Comparison of ENCODE assay signal across 17 cellular contexts in the genomic region with DNA sequence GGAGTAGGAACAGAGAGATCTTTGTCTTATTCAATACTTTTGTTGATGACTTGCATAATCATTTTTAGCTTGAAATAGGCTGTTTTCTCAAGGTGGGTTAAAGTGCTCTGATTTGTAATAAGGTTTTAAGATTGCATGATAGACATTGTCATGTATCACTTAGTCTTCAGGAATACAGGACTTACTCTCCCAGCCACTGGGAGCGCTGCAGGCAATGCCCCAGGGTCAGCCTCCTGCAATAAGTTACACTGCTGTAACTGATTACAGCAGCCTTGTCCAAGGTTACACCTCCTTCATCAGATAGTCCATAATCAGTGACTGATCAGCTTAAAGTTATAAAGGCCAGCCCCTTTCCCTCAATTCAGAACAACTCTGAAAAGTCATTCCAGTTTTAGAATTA.
DNase-seq lines count a peak whose midpoint lies in the region; ATAC-seq and TF ChIP-seq lines count a peak whose summit lies in the region.
"Had no signal": no experiment of that assay in that cellular context is flagged by ENCODE, and none has a peak within 500 bp of the region (broad histone marks: within the 10 kb centered on the region; RNA-seq: fewer than 3 reads in every experiment).

No MANE protein-coding gene starts in this region.

- TF ChIP-seq CTCF in LNCAP (IDR thresholded peaks at IDR 0.05), result peak; percentile 40
- no peak for TF ChIP-seq CTCF in WTC11 (IDR thresholded peaks at IDR 0.05)

- H3K36me3 Mint-ChIP-seq in WTC11, result no peaks in the 10 kb centered on the region
- H3K36me3 Mint-ChIP-seq in stimulated activated naive B cell treated with anti-CD40 and anti-IgM and Interleukin-4, amounts not matched to agents 10 μg/mL and 1 μg/mL and 100 μg/mL, for 72 hours, result peaks cover 0 to 7% of the 10 kb centered on the region in 2 donors
- H3K36me3 Mint-ChIP-seq: CD14-positive monocyte had no signal

- peaks cover 7% of the 10 kb centered on the region for H3K9me3 Mint-ChIP-seq in WTC11
- H3K9me3 Mint-ChIP-seq in stimulated activated naive B cell treated with anti-CD40 and anti-IgM and Interleukin-4, amounts not matched to agents 10 μg/mL and 1 μg/mL and 100 μg/mL, for 72 hours, result no peaks in the 10 kb centered on the region
- H3K9me3 Mint-ChIP-seq: activated T-helper 17 cell treated with anti-CD3 and anti-CD28 coated beads, Interleukin-2, amount 50 U/mL, for 72 hours; HFFc6 had no signal

- CTCF ChIA-PET in WTC11 (lab: Charles Lee), result no interaction called here

- peak; percentile 28; the same call in 1 of the 2 replicates for ATAC-seq in WTC11
- no peak for ATAC-seq in stimulated activated naive B cell treated with anti-CD40 and anti-IgM and Interleukin-4, amounts not matched to agents 10 μg/mL and 1 μg/mL and 100 μg/mL, for 72 hours (replicated peaks)
- ATAC-seq in GM19324 (IDR thresholded peaks at IDR 0.05; ENCODE audit: low FRiP score, unreplicated experiment), result no peak
- no peak for ATAC-seq in GM21447 (IDR thresholded peaks at IDR 0.05; ENCODE audit: unreplicated experiment)
- ATAC-seq: activated T-helper 17 cell treated with anti-CD3 and anti-CD28 coated beads, Interleukin-2, amount 50 U/mL, for 72 hours; left lung had no signal

- peaks cover 2% of the 10 kb centered on the region; the same call in 1 of the 2 replicates for H3K4me1 Mint-ChIP-seq in WTC11
- H3K4me1 Mint-ChIP-seq in stimulated activated naive B cell treated with anti-CD40 and anti-IgM and Interleukin-4, amounts not matched to agents 10 μg/mL and 1 μg/mL and 100 μg/mL, for 72 hours, result peaks cover 56 to 82% of the 10 kb centered on the region in 2 donors
- H3K4me1 Mint-ChIP-seq: activated T-helper 17 cell treated with anti-CD3 and anti-CD28 coated beads, Interleukin-2, amount 50 U/mL, for 72 hours had no signal

- no peak overlapping the region for H3K4me3 Mint-ChIP-seq in WTC11
- no peak overlapping the region for H3K4me3 Mint-ChIP-seq in stimulated activated naive B cell treated with anti-CD40 and anti-IgM and Interleukin-4, amounts not matched to agents 10 μg/mL and 1 μg/mL and 100 μg/mL, for 72 hours
- H3K4me3 Mint-ChIP-seq: activated T-helper 17 cell treated with anti-CD3 and anti-CD28 coated beads, Interleukin-2, amount 50 U/mL, for 72 hours; CD14-positive monocyte; HFFc6 had no signal

- DNase-seq in DMS53 (lab: John Stamatoyannopoulos, UW) (peak; percentile 6), DMS53 treated with DMSO at 0.1 percent for 48 hours (lab: John Stamatoyannopoulos, UW; ENCODE audit: unreplicated experiment) (no peak), WTC11 (ENCODE audit: low spot score) (no peak), DMS153 treated with DMSO at 0.1 percent for 48 hours (lab: John Stamatoyannopoulos, UW; ENCODE audit: unreplicated experiment) (no peak)
- no peak for DNase-seq in stimulated activated naive B cell treated with anti-CD40 and anti-IgM and Interleukin-4, amounts not matched to agents 10 μg/mL and 1 μg/mL and 100 μg/mL, for 72 hours
- DNase-seq: 8988T; activated CD4-positive, alpha-beta T cell treated with anti-CD3 and anti-CD28 coated beads for 1 hour; HFFc6; left lung; NCI-H1694; NCI-H2227 treated with DMSO at 0.1 percent for 48 hours; T-helper 2 cell had no signal

- H3K27me3 Mint-ChIP-seq in WTC11 (ENCODE audit: low read depth), result no peaks in the 10 kb centered on the region
- no peaks in the 10 kb centered on the region for H3K27me3 Mint-ChIP-seq in stimulated activated naive B cell treated with anti-CD40 and anti-IgM and Interleukin-4, amounts not matched to agents 10 μg/mL and 1 μg/mL and 100 μg/mL, for 72 hours
- H3K27me3 Mint-ChIP-seq: activated T-helper 17 cell treated with anti-CD3 and anti-CD28 coated beads, Interleukin-2, amount 50 U/mL, for 72 hours had no signal

- POLR2A ChIA-PET in WTC11 (lab: Charles Lee), result no interaction called here

- H3K27ac Mint-ChIP-seq in WTC11, result no peak overlapping the region
- peak overlapping the region; percentile 39 for H3K27ac Mint-ChIP-seq in stimulated activated naive B cell treated with anti-CD40 and anti-IgM and Interleukin-4, amounts not matched to agents 10 μg/mL and 1 μg/mL and 100 μg/mL, for 72 hours
- H3K27ac Mint-ChIP-seq: activated T-helper 17 cell treated with anti-CD3 and anti-CD28 coated beads, Interleukin-2, amount 50 U/mL, for 72 hours; CD14-positive monocyte; HFFc6 had no signal

TF ChIP-seq in WTC11, 78 proteins besides CTCF, POLR2A, EP300 and RAD21:
- TF ChIP-seq HMGA2 (CRISPR knock-in tag; IDR thresholded peaks at IDR 0.05) (no peak), HMGXB4 (CRISPR knock-in tag; IDR thresholded peaks at IDR 0.05) (no peak), JUN (CRISPR knock-in tag; IDR thresholded peaks at IDR 0.05) (no peak), SP1 (CRISPR knock-in tag; conservative IDR thresholded peaks at IDR 0.05) (no peak), TCF7 (CRISPR knock-in tag; IDR thresholded peaks at IDR 0.05; ENCODE audit: low read depth) (no peak), FOXK1 (CRISPR knock-in tag; IDR thresholded peaks at IDR 0.05) (no peak), TEAD1 (CRISPR knock-in tag; IDR thresholded peaks at IDR 0.05) (no peak), ZMAT4 (CRISPR knock-in tag; IDR thresholded peaks at IDR 0.05) (no peak)
- TF ChIP-seq, protein P1, sequence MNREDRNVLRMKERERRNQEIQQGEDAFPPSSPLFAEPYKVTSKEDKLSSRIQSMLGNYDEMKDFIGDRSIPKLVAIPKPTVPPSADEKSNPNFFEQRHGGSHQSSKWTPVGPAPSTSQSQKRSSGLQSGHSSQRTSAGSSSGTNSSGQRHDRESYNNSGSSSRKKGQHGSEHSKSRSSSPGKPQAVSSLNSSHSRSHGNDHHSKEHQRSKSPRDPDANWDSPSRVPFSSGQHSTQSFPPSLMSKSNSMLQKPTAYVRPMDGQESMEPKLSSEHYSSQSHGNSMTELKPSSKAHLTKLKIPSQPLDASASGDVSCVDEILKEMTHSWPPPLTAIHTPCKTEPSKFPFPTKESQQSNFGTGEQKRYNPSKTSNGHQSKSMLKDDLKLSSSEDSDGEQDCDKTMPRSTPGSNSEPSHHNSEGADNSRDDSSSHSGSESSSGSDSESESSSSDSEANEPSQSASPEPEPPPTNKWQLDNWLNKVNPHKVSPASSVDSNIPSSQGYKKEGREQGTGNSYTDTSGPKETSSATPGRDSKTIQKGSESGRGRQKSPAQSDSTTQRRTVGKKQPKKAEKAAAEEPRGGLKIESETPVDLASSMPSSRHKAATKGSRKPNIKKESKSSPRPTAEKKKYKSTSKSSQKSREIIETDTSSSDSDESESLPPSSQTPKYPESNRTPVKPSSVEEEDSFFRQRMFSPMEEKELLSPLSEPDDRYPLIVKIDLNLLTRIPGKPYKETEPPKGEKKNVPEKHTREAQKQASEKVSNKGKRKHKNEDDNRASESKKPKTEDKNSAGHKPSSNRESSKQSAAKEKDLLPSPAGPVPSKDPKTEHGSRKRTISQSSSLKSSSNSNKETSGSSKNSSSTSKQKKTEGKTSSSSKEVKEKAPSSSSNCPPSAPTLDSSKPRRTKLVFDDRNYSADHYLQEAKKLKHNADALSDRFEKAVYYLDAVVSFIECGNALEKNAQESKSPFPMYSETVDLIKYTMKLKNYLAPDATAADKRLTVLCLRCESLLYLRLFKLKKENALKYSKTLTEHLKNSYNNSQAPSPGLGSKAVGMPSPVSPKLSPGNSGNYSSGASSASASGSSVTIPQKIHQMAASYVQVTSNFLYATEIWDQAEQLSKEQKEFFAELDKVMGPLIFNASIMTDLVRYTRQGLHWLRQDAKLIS (CRISPR knock-in tag; IDR thresholded peaks at IDR 0.05; ENCODE audit: borderline replicate concordance), result no peak
- TF ChIP-seq, protein P2, sequence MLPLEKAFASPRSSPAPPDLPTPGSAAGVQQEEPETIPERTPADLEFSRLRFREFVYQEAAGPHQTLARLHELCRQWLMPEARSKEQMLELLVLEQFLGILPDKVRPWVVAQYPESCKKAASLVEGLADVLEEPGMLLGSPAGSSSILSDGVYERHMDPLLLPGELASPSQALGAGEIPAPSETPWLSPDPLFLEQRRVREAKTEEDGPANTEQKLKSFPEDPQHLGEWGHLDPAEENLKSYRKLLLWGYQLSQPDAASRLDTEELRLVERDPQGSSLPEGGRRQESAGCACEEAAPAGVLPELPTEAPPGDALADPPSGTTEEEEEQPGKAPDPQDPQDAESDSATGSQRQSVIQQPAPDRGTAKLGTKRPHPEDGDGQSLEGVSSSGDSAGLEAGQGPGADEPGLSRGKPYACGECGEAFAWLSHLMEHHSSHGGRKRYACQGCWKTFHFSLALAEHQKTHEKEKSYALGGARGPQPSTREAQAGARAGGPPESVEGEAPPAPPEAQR (CRISPR knock-in tag; IDR thresholded peaks at IDR 0.05), result no peak
